In the genomic region with DNA sequence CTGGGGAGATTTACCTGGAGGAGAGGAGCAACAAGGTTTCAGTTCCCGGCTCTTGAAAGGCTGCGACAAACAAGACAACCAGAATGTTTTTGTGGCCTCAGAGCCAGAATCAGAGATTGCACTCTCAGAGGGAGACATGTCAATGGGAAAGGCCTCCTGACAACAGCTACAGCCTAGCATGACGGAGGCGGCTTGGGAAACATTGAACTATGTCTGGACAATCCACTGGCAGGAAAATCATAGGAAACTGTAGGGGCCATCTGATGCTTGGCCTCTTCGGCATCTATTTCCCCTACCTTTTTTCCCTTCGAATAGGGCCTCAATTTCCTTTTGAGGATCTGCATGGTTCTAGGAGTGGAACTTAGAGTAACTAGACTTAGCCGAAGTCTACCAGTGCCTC, we compare ENCODE assay signal across 21 cellular contexts.
"Had no signal": no experiment of that assay in that cellular context is flagged by ENCODE, and none has a peak within 500 bp of the region (broad histone marks: within the 10 kb centered on the region; RNA-seq: fewer than 3 reads in every experiment).

No MANE protein-coding gene starts in this region.

- ATAC-seq: foreskin keratinocyte, gastrocnemius medialis, heart right ventricle, left cardiac atrium, left lung, left ventricle myocardium superior, lower lobe of right lung, mucosa of descending colon had no signal

- H3K27me3 ChIP-seq: dorsolateral prefrontal cortex, foreskin keratinocyte, gastrocnemius medialis, left lung had no signal

- H3K4me3 Mint-ChIP-seq: mesothelial cell of epicardium had no signal

- H3K9me3 ChIP-seq: esophagus muscularis mucosa, gastrocnemius medialis, heart right ventricle, left lung, lower lobe of right lung, mucosa of descending colon had no signal

- H3K4me3 ChIP-seq: coronary artery, dorsolateral prefrontal cortex, esophagus muscularis mucosa, gastrocnemius medialis, heart right ventricle, left lung, lower lobe of right lung, mucosa of descending colon had no signal

- FAIRE-seq: colon, islet of Langerhans, keratinocyte had no signal

- DNase-seq: effector CD4-positive, alpha-beta T cell; effector memory CD4-positive, alpha-beta T cell; foreskin keratinocyte; gastrocnemius medialis; glutamatergic neuron; head of caudate nucleus; heart right ventricle; hippocampal formation; left cardiac atrium; left lung; left ventricle myocardium superior; lower lobe of right lung; mesenchymal stem cell; mucosa of descending colon had no signal

- H3K36me3 ChIP-seq: esophagus muscularis mucosa, gastrocnemius medialis, heart right ventricle, left lung, lower lobe of right lung had no signal

- H3K4me1 ChIP-seq: foreskin keratinocyte, lower lobe of right lung had no signal

- H3K27ac Mint-ChIP-seq: mesothelial cell of epicardium had no signal

- H3K4me1 Mint-ChIP-seq: mesothelial cell of epicardium had no signal

- H3K36me3 Mint-ChIP-seq: mesothelial cell of epicardium had no signal

- H3K9me3 Mint-ChIP-seq: mesothelial cell of epicardium had no signal

- H3K27ac ChIP-seq: coronary artery, dorsolateral prefrontal cortex, esophagus muscularis mucosa, foreskin keratinocyte, gastrocnemius medialis, heart right ventricle, left lung, lower lobe of right lung had no signal
